ENCODE assay signal across 15 cellular contexts in the genomic region with DNA sequence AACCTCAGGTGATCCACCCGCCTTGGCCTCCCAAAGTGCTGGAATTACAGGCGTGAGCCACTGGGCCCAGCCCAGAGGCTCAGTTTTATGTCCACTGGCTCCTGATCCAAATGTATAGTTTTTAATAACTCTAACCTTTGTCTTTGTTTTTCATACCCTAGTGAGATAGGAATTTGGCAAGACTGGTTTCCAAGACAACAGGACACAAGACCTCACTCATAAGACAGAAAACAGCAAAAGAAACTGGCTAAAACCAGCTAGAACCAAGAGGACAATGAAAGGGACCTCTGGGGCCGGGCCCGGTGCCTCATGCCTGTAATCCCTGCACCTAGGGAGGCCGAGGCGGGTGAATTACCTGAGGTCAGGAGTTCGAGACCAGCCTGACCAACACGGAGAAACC. TPM values are rescaled to one million over a fixed set of nuclear protein-coding genes. Genes with fewer than 3 reads are reported as not detected.
DNase-seq lines count a peak whose midpoint lies in the region; ATAC-seq and TF ChIP-seq lines count a peak whose summit lies in the region.
"Had no signal": no experiment of that assay in that cellular context is flagged by ENCODE, and none has a peak within 500 bp of the region (broad histone marks: within the 10 kb centered on the region; RNA-seq: fewer than 3 reads in every experiment).

No MANE protein-coding gene starts in this region.

- ATAC-seq in HG03354 (IDR thresholded peaks at IDR 0.05; ENCODE audit: poor library complexity, severe bottlenecking, unreplicated experiment) (no peak), omental fat pad (ENCODE audit: low FRiP score) (no peak)
- ATAC-seq: Panc1 had no signal

- H3K27me3 Mint-ChIP-seq in nephron (ENCODE audit: low read depth): no peaks in the 10 kb centered on the region

- H3K9me3 Mint-ChIP-seq in nephron: no peaks in the 10 kb centered on the region

- DNase-seq in Caki2 (ENCODE audit: low read depth) (peak; percentile 37), coronary artery (ENCODE audit: low spot score) (no peak), substantia nigra (lab: John Stamatoyannopoulos, UW) (no peak), AG08395 (ENCODE audit: low spot score) (no peak), omental fat pad (ENCODE audit: low spot score) (no peak)
- DNase-seq: Caco-2; caudate nucleus; kidney glomerular epithelial cell; NCI-H2227 treated with DMSO at 0.1 percent for 48 hours; stimulated activated CD4-positive, alpha-beta T cell treated with anti-CD3 and anti-CD28 coated beads, Interleukin-4, amount 100 ng/mL, for 1 hour; T1000 had no signal

- H3F3A ChIP-seq in OCI-LY1 (ENCODE audit: insufficient read depth, low read length): no peaks in the 10 kb centered on the region

- no peak for TF ChIP-seq CTCF in OCI-LY1 (IDR thresholded peaks at IDR 0.05; ENCODE audit: low read length)
- TF ChIP-seq CTCF in coronary artery (IDR thresholded peaks at IDR 0.05): no peak
- no peak for TF ChIP-seq CTCF in nephron (IDR thresholded peaks at IDR 0.05; ENCODE audit: unreplicated experiment in 3 of 3)
- TF ChIP-seq CTCF in omental fat pad (IDR thresholded peaks at IDR 0.05): no peak

- H3K9me2 ChIP-seq in OCI-LY1 (ENCODE audit: low read depth, low read length): no peaks in the 10 kb centered on the region

- H4K20me1 ChIP-seq in OCI-LY1 (ENCODE audit: insufficient read depth, low read length): no peaks in the 10 kb centered on the region

- H3K27ac ChIP-seq in OCI-LY1 (ENCODE audit: low read depth, low read length, poor library complexity, severe bottlenecking) (no peak overlapping the region), coronary artery (no peak overlapping the region), substantia nigra (ENCODE audit: low read depth, low read length, poor library complexity, severe bottlenecking) (no peak overlapping the region)

- in situ Hi-C loops in Caki2 (cut with HindIII; ENCODE audit: low pct_unique_long_range_greater_than_20kb, low sequenced_read_pairs): no loop called here

- H3K4me2 ChIP-seq in OCI-LY1 (ENCODE audit: low read length): no peak overlapping the region

- no peaks in the 10 kb centered on the region for H3K4me1 ChIP-seq in OCI-LY1 (ENCODE audit: insufficient read depth, low read length, severe bottlenecking)

- no peak overlapping the region for H2AFZ ChIP-seq in OCI-LY1 (ENCODE audit: low read length)

- peak overlapping the region in 2 of 3 experiments; percentile 79 to 93 for H3K27ac Mint-ChIP-seq in nephron

- peaks cover 4% of the 10 kb centered on the region for H3K36me3 Mint-ChIP-seq in nephron (ENCODE audit: low read depth)

- H3K27me3 ChIP-seq in OCI-LY1 (ENCODE audit: insufficient read depth, low read length): no peaks in the 10 kb centered on the region

- H3K36me3 ChIP-seq in OCI-LY1 (ENCODE audit: insufficient read depth, low read length): peaks cover 6% of the 10 kb centered on the region; the same call in 1 of the 2 replicates

- peaks cover 4% of the 10 kb centered on the region; the same call in 1 of the 2 replicates for H3K9me3 ChIP-seq in OCI-LY1 (ENCODE audit: low read length)

- no peak overlapping the region for H3K9ac ChIP-seq in OCI-LY1 (ENCODE audit: low read length)

- H3K79me2 ChIP-seq in OCI-LY1 (ENCODE audit: insufficient read depth, low read length): no peaks in the 10 kb centered on the region

- H3K4me3 Mint-ChIP-seq in nephron: peak overlapping the region in 2 of 3 experiments; percentile 41 to 53

- H3K4me1 Mint-ChIP-seq in nephron: peaks cover 20% of the 10 kb centered on the region

- H3K4me3 ChIP-seq in OCI-LY1 (ENCODE audit: low read depth, low read length, poor library complexity, severe bottlenecking) (peak overlapping the region; percentile 73), coronary artery (peak overlapping the region; percentile 65)

RNA-seq across cellular contexts. Expression of gene CPT1C, which starts 27.6 kb away (rescaled TPM):
- total RNA-seq in Caki2 (2014; rRNA removed; shearing (Covaris generic); ENCODE audit: low replicate concordance): 21.2 and 26.7 TPM in 2 replicates
- total RNA-seq in omental fat pad: 1 to 10 TPM; 1.8 to 5.9 (median 4.8) TPM

RNA-seq across cellular contexts. Expression of gene ADM5, which starts 29.1 kb away (rescaled TPM):
- total RNA-seq in Caki2 (2014; rRNA removed; shearing (Covaris generic); ENCODE audit: low replicate concordance): 1.1 and 3.2 TPM in 2 replicates
- total RNA-seq in omental fat pad: 1 to 10 TPM; 1.2 to 3.4 (median 2.3) TPM

RNA-seq across cellular contexts. Expression of gene PRMT1, which starts 41.4 kb away (rescaled TPM):
- total RNA-seq in Caki2 (2014; rRNA removed; shearing (Covaris generic); ENCODE audit: low replicate concordance): 432 and 563 TPM in 2 replicates
- 100 to 1,000 TPM; 150 to 250 (median 170) TPM for total RNA-seq in omental fat pad

RNA-seq across cellular contexts. Expression of gene TSKS, which starts 44.6 kb away (rescaled TPM):
- not detected in 2 replicates for total RNA-seq in Caki2 (2014; rRNA removed; shearing (Covaris generic); ENCODE audit: low replicate concordance)
- 10 to 100 TPM in 1 of 4 donors, under 1 TPM in 3; 0.36 to 14.2 (median 0.44) TPM for total RNA-seq in omental fat pad
- total RNA-seq: Caco-2 had no signal

RNA-seq across cellular contexts. Expression of gene AP2A1, which starts 48.3 kb away (rescaled TPM):
- total RNA-seq in Caki2 (2014; rRNA removed; shearing (Covaris generic); ENCODE audit: low replicate concordance): 290 and 317 TPM in 2 replicates
- 10 to 100 TPM; 63.9 to 88.0 (median 72.4) TPM for total RNA-seq in omental fat pad
